22 cellular contexts compared by ENCODE assay signal in genomic region chr3:128185630-128186447, GRCh38. TPM values are rescaled to one million over a fixed set of nuclear protein-coding genes. Genes with fewer than 3 reads are reported as not detected.
A peak's percentile ranks its signal among the peaks of the same experiment; 100 is the strongest.
DNase-seq lines count a peak whose midpoint lies in the region; ATAC-seq, FAIRE-seq and TF ChIP-seq lines count a peak whose summit lies in the region.
"Had no signal": no experiment of that assay in that cellular context is flagged by ENCODE, and none has a peak within 500 bp of the region (broad histone marks: within the 10 kb centered on the region; RNA-seq: fewer than 3 reads in every experiment).

No MANE protein-coding gene starts in this region.

- H2BK15ac ChIP-seq in IMR-90 (ENCODE audit: low read depth, low read length), result no peak overlapping the region

- TF ChIP-seq EP300 in HepG2 (IDR thresholded peaks at IDR 0.05; ENCODE audit: low read depth in 2 of 2, low read length in 2 of 2) (no peak), HepG2 (CRISPR knock-in tag; IDR thresholded peaks at IDR 0.05; ENCODE audit: borderline replicate concordance) (no peak)

- POLR2A ChIA-PET in HepG2 (lab: Yijun Ruan, JAX), result no interaction called here
- POLR2A ChIA-PET in IMR-90 (lab: Charles Lee; ENCODE audit: unreplicated experiment), result no interaction called here

- H2AK5ac ChIP-seq in IMR-90 (ENCODE audit: low read depth, low read length), result no peak overlapping the region

- H2AFZ ChIP-seq in HepG2 (ENCODE audit: low read length), result no peak overlapping the region
- H2AFZ ChIP-seq in IMR-90 (replicated peaks; ENCODE audit: low read length, poor library complexity), result no peak overlapping the region

- no peak overlapping the region for H2BK5ac ChIP-seq in IMR-90 (ENCODE audit: low read depth, low read length, poor library complexity, severe bottlenecking)

- H3K4me3 Mint-ChIP-seq in activated T-helper 17 cell treated with anti-CD3 and anti-CD28 coated beads, Interleukin-2, amount 50 U/mL, for 72 hours, result no peak overlapping the region
- H3K4me3 Mint-ChIP-seq: B cell; CD4-positive, alpha-beta T cell; CD8-positive, alpha-beta T cell had no signal

- no peak overlapping the region for H4K8ac ChIP-seq in IMR-90 (ENCODE audit: low read depth in 2 of 2, low read length in 2 of 2)

- DNase-seq in HepG2 (ENCODE audit: low spot score) (no peak), right lobe of liver (no peak), GM12891 (ENCODE audit: insufficient read length, low spot score) (no peak), IMR-90 (no peak), foreskin melanocyte (no peak)
- DNase-seq in activated CD8-positive, alpha-beta memory T cell treated with anti-CD3 and anti-CD28 coated beads for 24 hours, result no peak
- DNase-seq: 8988T; AML-193; Caco-2; Calu3; CD4-positive, alpha-beta T cell; CD8-positive, alpha-beta T cell; DMS79 treated with DMSO at 0.1 percent for 48 hours; GF-D8 had no signal

- no peak overlapping the region for H3K18ac ChIP-seq in IMR-90 (ENCODE audit: low read depth, low read length)

- no peak for FAIRE-seq in HepG2 (lab: Jason Lieb, UNC)
- FAIRE-seq in GM12891 (lab: Jason Lieb, UNC), result peak; percentile 66
- FAIRE-seq: D721Med, G401.6, GM12892, GM18507 had no signal

- 0 out of 2 replicates have a peak, but pooled peaks cover 3% of the 10 kb centered on the region for H4K20me1 ChIP-seq in HepG2 (ENCODE audit: insufficient read depth, low read length)
- H4K20me1 ChIP-seq in IMR-90 (ENCODE audit: insufficient read depth, low read length), result peaks cover 8% of the 10 kb centered on the region; the same call in 1 of the 2 replicates

- CTCF ChIA-PET in HepG2 (lab: Yijun Ruan, JAX; ENCODE audit: low intra/inter-chr PET ratio, low total read pairs) (no interaction called here), IMR-90 (lab: Yijun Ruan, JAX) (interaction anchor here (1.1 kb wide), 1 partner anchor 15 kb away, joined by 3 read pairs; no protein-coding TSS in a partner anchor)

- H3K36me3 ChIP-seq in HepG2 (replicated peaks in 1 of 2; ENCODE audit: control insufficient read depth in 1 of 2, insufficient read depth in 2 of 2, low read length in 2 of 2) (0 out of 5 replicates have a peak, but pooled peaks cover 0 to 5% of the 10 kb centered on the region in 2 experiments), right lobe of liver (no peaks in the 10 kb centered on the region), IMR-90 (ENCODE audit: control insufficient read depth, insufficient read depth, low read length) (no peaks in the 10 kb centered on the region)

- no peaks in the 10 kb centered on the region for H3K36me3 Mint-ChIP-seq in activated T-helper 17 cell treated with anti-CD3 and anti-CD28 coated beads, Interleukin-2, amount 50 U/mL, for 72 hours (ENCODE audit: low read depth)

- H3K4me2 ChIP-seq in HepG2 (ENCODE audit: low read depth, low read length), result no peak overlapping the region
- H3K4me2 ChIP-seq in IMR-90 (ENCODE audit: low read depth, low read length), result no peak overlapping the region

- TF ChIP-seq CTCF in HepG2 (CRISPR knock-in tag; IDR thresholded peaks at IDR 0.05), result no peak
- TF ChIP-seq CTCF in right lobe of liver (IDR thresholded peaks at IDR 0.05), result no peak
- TF ChIP-seq CTCF in IMR-90 (conservative IDR thresholded peaks at IDR 0.05; ENCODE audit: low read depth, low read length), result no peak

- no peak overlapping the region for H3K14ac ChIP-seq in IMR-90 (replicated peaks; ENCODE audit: low read depth, low read length)

- dilution Hi-C loops in IMR-90 (cut with HindIII; ENCODE audit: low sequenced_read_pairs, unreplicated experiment), result no loop called here

- H3K56ac ChIP-seq in IMR-90 (ENCODE audit: extremely low read depth, insufficient read depth, low read length), result no peak overlapping the region

- H3K9me3 Mint-ChIP-seq in activated T-helper 17 cell treated with anti-CD3 and anti-CD28 coated beads, Interleukin-2, amount 50 U/mL, for 72 hours, result no peaks in the 10 kb centered on the region
- H3K9me3 Mint-ChIP-seq: CD4-positive, alpha-beta T cell; CD8-positive, alpha-beta T cell had no signal

- peaks cover 18% of the 10 kb centered on the region for H3K4me1 ChIP-seq in HepG2 (ENCODE audit: insufficient read depth, low read length)
- H3K4me1 ChIP-seq in right lobe of liver, result no peaks in the 10 kb centered on the region
- H3K4me1 ChIP-seq in IMR-90 (ENCODE audit: control insufficient read depth, insufficient read depth, low read length), result 0 out of 2 replicates have a peak, but pooled peaks cover 2% of the 10 kb centered on the region
- H3K4me1 ChIP-seq: Caco-2 had no signal

- H3K4ac ChIP-seq in IMR-90 (ENCODE audit: low read depth, low read length), result no peak overlapping the region

- no peaks in the 10 kb centered on the region for H3K27me3 Mint-ChIP-seq in activated T-helper 17 cell treated with anti-CD3 and anti-CD28 coated beads, Interleukin-2, amount 50 U/mL, for 72 hours
- H3K27me3 Mint-ChIP-seq: B cell; CD4-positive, alpha-beta T cell had no signal

- no peak overlapping the region for H3K4me3 ChIP-seq in HepG2 (replicated peaks in 1 of 3; ENCODE audit: insufficient read depth in 1 of 3, low read depth in 2 of 3, low read length in 3 of 3)
- no peak overlapping the region for H3K4me3 ChIP-seq in right lobe of liver
- no peak overlapping the region for H3K4me3 ChIP-seq in IMR-90 (ENCODE audit: insufficient read depth, low read depth, low read length)
- H3K4me3 ChIP-seq: BLaER1 treated with 17β-estradiol and CSF1 and Interleukin-3, amounts not matched to agents 10 nM and 100 nM had no signal

- H3K27ac Mint-ChIP-seq in activated T-helper 17 cell treated with anti-CD3 and anti-CD28 coated beads, Interleukin-2, amount 50 U/mL, for 72 hours, result no peak overlapping the region
- H3K27ac Mint-ChIP-seq: B cell; CD4-positive, alpha-beta T cell; CD8-positive, alpha-beta T cell had no signal

- in situ Hi-C loops in HepG2 (cut with HindIII; ENCODE audit: extremely low pct_ligation_motif_present, low pct_unique_long_range_greater_than_20kb), result no loop called here
- in situ Hi-C loops in IMR-90 (cut with MboI; ENCODE audit: low sequenced_read_pairs), result no loop called here

- H4K5ac ChIP-seq in IMR-90 (ENCODE audit: low read depth, low read length), result no peak overlapping the region

- TF ChIP-seq RAD21 in HepG2 (CRISPR knock-in tag; IDR thresholded peaks at IDR 0.05) (no peak), IMR-90 (IDR thresholded peaks at IDR 0.05; ENCODE audit: low read length) (no peak)

- H4K91ac ChIP-seq in IMR-90 (ENCODE audit: insufficient read depth, low read depth, low read length), result no peak overlapping the region

- no peaks in the 10 kb centered on the region for H3K27me3 ChIP-seq in HepG2 (ENCODE audit: control insufficient read depth in 1 of 2, insufficient read depth in 2 of 2, low read length in 2 of 2)
- no peaks in the 10 kb centered on the region for H3K27me3 ChIP-seq in right lobe of liver
- no peaks in the 10 kb centered on the region for H3K27me3 ChIP-seq in IMR-90 (ENCODE audit: control insufficient read depth, insufficient read depth, low read length)
- H3K27me3 ChIP-seq: BLaER1 treated with 17β-estradiol and CSF1 and Interleukin-3, amounts not matched to agents 10 nM and 100 nM had no signal

- H3K9ac ChIP-seq in HepG2 (ENCODE audit: insufficient read depth, low read depth, low read length) (no peak overlapping the region), IMR-90 (ENCODE audit: low read depth, low read length) (no peak overlapping the region)
- H3K9ac ChIP-seq: BLaER1 treated with 17β-estradiol and CSF1 and Interleukin-3, amounts not matched to agents 10 nM and 100 nM had no signal

- H3K79me2 ChIP-seq in HepG2 (ENCODE audit: insufficient read depth, low read length), result peaks cover 36% of the 10 kb centered on the region

- TF ChIP-seq POLR2A in HepG2 (IDR thresholded peaks at IDR 0.05; ENCODE audit: insufficient read depth in 1 of 2, low read depth in 2 of 2, low read length in 2 of 2), result no peak
- no peak for TF ChIP-seq POLR2A in right lobe of liver (IDR thresholded peaks at IDR 0.05)
- TF ChIP-seq POLR2A in GM12891 (IDR thresholded peaks at IDR 0.05; ENCODE audit: low read depth, low read length), result no peak
- no peak for TF ChIP-seq POLR2A in IMR-90 (IDR thresholded peaks at IDR 0.05; ENCODE audit: low read depth, low read length)

- H3K9me3 ChIP-seq in HepG2 (ENCODE audit: low read length), result no peaks in the 10 kb centered on the region
- no peaks in the 10 kb centered on the region for H3K9me3 ChIP-seq in right lobe of liver
- H3K9me3 ChIP-seq in IMR-90 (ENCODE audit: control insufficient read depth, insufficient read depth, low read length), result no peaks in the 10 kb centered on the region
- H3K9me3 ChIP-seq: Caco-2 had no signal

- no peak overlapping the region for H3K23ac ChIP-seq in IMR-90 (ENCODE audit: low read depth, low read length)

- peaks cover 3 to 23% of the 10 kb centered on the region in 2 experiments; a peak in 2 of 4 replicates for H3K79me1 ChIP-seq in IMR-90 (ENCODE audit: low read depth in 1 of 2, low read length in 2 of 2)

- peaks cover 7% of the 10 kb centered on the region; the same call in 1 of the 2 replicates for H3K9me1 ChIP-seq in IMR-90 (ENCODE audit: insufficient read depth, low read length)

- H2AK9ac ChIP-seq in IMR-90 (replicated peaks; ENCODE audit: low read depth, low read length, poor library complexity), result no peak overlapping the region

- H2BK120ac ChIP-seq in IMR-90 (ENCODE audit: low read depth, low read length), result no peak overlapping the region

- H3K4me1 Mint-ChIP-seq in activated T-helper 17 cell treated with anti-CD3 and anti-CD28 coated beads, Interleukin-2, amount 50 U/mL, for 72 hours, result peaks cover 8% of the 10 kb centered on the region

- BruUV-seq in HepG2 (replicated peaks; lab: Mats Ljungman, UMichigan) (no TSS peak), IMR-90 (replicated peaks; lab: Mats Ljungman, UMichigan) (no TSS peak)

- no peak overlapping the region for H3K27ac ChIP-seq in HepG2 (ENCODE audit: extremely low read length, insufficient read depth, low read length)
- H3K27ac ChIP-seq in right lobe of liver, result no peak overlapping the region
- H3K27ac ChIP-seq in IMR-90 (ENCODE audit: insufficient read depth, low read length), result no peak overlapping the region
- H3K27ac ChIP-seq: BLaER1 treated with 17β-estradiol and CSF1 and Interleukin-3, amounts not matched to agents 10 nM and 100 nM; C4-2B had no signal

- WGBS in HepG2 (ENCODE audit: low lambda C conversion rate), result 98% methylated on average over 3 of the region's 3 CpGs
- WGBS in right lobe of liver (ENCODE audit: insufficient coverage, low coverage, low lambda C conversion rate, missing lambda C conversion rate), result 81% methylated on average over 3 of the region's 3 CpGs
- no CpG with 5 or more reads among the region's 3 CpGs for WGBS in IMR-90 (ENCODE audit: extremely low coverage in 2 of 2, insufficient read length in 1 of 2), 2 experiments

- no peak overlapping the region for H2BK20ac ChIP-seq in IMR-90 (ENCODE audit: low read depth, low read length)

- ATAC-seq in HepG2 (no peak), right lobe of liver (no peak), IMR-90 (ENCODE audit: low read depth) (no peak)
- no peak for ATAC-seq in activated T-helper 17 cell treated with anti-CD3 and anti-CD28 coated beads, Interleukin-2, amount 50 U/mL, for 72 hours (replicated peaks)
- ATAC-seq: CD8-positive, alpha-beta T cell had no signal

- intact Hi-C loops in HepG2 (cut with micrococcal nuclease; ENCODE audit: unreplicated experiment) (no loop called here), right lobe of liver (cut with DNase I) (no loop called here), IMR-90 (cut with micrococcal nuclease) (no loop called here)

RNA-seq across cellular contexts. Expression of gene EEFSEC, which starts 32.6 kb away (rescaled TPM):
- total RNA-seq in HepG2 (2016; rRNA removed; fragmentation: Illumina TruSeq; extraction: Trizol) (6.4 and 7.9 TPM in 2 replicates), right lobe of liver (10 to 100 TPM; 10.1 to 24.0 (median 13.4) TPM), IMR-90 (2012; rRNA removed) (4.4 and 4.5 TPM in 2 replicates)
- 5.1 and 5.6 TPM in 2 replicates for total RNA-seq in HepG2 (2016; cell fraction: cytosol; rRNA removed; fragmentation: Illumina TruSeq; extraction: Trizol; ENCODE audit: low read depth)
- total RNA-seq in HepG2 (2016; cell fraction: insoluble cytoplasmic fraction; rRNA removed; fragmentation: Illumina TruSeq; extraction: Trizol), result 5.8 and 6.7 TPM in 2 replicates
- total RNA-seq in HepG2 (2016; cell fraction: membrane; rRNA removed; fragmentation: Illumina TruSeq; extraction: Trizol), result 5.6 and 6.3 TPM in 2 replicates
- total RNA-seq in HepG2 (2016; cell fraction: nucleus; rRNA removed; fragmentation: Illumina TruSeq; extraction: Trizol), result 7.1 and 7.7 TPM in 2 replicates
- polyA plus RNA-seq in HepG2 (2011; rRNA removed) (24.2 and 27.4 TPM in 2 replicates), IMR-90 (2012; rRNA removed) (9.3 and 10.6 TPM in 2 replicates)
- polyA plus RNA-seq in HepG2 (2011; cell fraction: cytosol; rRNA removed), result 13.2 and 18.2 TPM in 2 replicates
- 26.2 and 26.5 TPM in 2 replicates for polyA plus RNA-seq in HepG2 (2011; cell fraction: nucleus; rRNA removed)
- 17.5 and 20.3 TPM in 2 replicates for polyA plus RNA-seq in HepG2 (2012)
- 8.0 and 8.6 TPM in 2 replicates for polyA plus RNA-seq in HepG2 (2016; cell fraction: cytosol; fragmentation: Illumina TruSeq; extraction: Trizol; ENCODE audit: low read depth)
- 17.4 and 20.8 TPM in 2 replicates for polyA plus RNA-seq in HepG2 (2016; cell fraction: insoluble cytoplasmic fraction; fragmentation: Illumina TruSeq; extraction: Trizol; ENCODE audit: low read depth)
- polyA plus RNA-seq in HepG2 (2016; cell fraction: membrane; fragmentation: Illumina TruSeq; extraction: Trizol; ENCODE audit: low read depth), result 10.3 and 10.7 TPM in 2 replicates
- polyA plus RNA-seq in HepG2 (2016; cell fraction: nucleus; fragmentation: Illumina TruSeq; extraction: Trizol; ENCODE audit: insufficient read depth, low read depth), result 13.2 and 13.4 TPM in 2 replicates
- 28.2 and 50.1 TPM in 2 replicates for polyA minus RNA-seq in HepG2 (2011; rRNA and poly(A)+ RNA removed; ENCODE audit: low replicate concordance)
- polyA minus RNA-seq in HepG2 (2011; cell fraction: cytosol; rRNA and poly(A)+ RNA removed), result 15.1 and 16.0 TPM in 2 replicates
- 31.0 and 36.3 TPM in 2 replicates for polyA minus RNA-seq in HepG2 (2011; cell fraction: nucleus; rRNA and poly(A)+ RNA removed)
- polyA plus RNA-seq in GM12891 (2012; ENCODE audit: low read depth, missing spikeins), result 13.7 TPM
- 5.9 and 11.2 TPM in 2 replicates for polyA plus RNA-seq in IMR-90 (2012; cell fraction: cytosol; rRNA removed)
- polyA plus RNA-seq in IMR-90 (2012; cell fraction: nucleus; rRNA removed; ENCODE audit: low replicate concordance), result 7.5 and 15.5 TPM in 2 replicates
- 10 to 100 TPM; 10.5 to 12.8 TPM for total RNA-seq in activated T-helper 17 cell treated with anti-CD3 and anti-CD28 coated beads, Interleukin-2, amount 50 U/mL, for 72 hours
